28 cellular contexts compared by ENCODE assay signal in genomic region chr3:168431436-168431835, GRCh38.
"Had no signal": no experiment of that assay in that cellular context is flagged by ENCODE, and none has a peak within 500 bp of the region (broad histone marks: within the 10 kb centered on the region; RNA-seq: fewer than 3 reads in every experiment).

No MANE protein-coding gene starts in this region.

- H2AFZ ChIP-seq: PC-9 had no signal

- H3K4me2 ChIP-seq: PC-9 had no signal

- ATAC-seq: activated CD8-positive, alpha-beta T cell treated with anti-CD3 and anti-CD28 coated beads for 36 hours; activated T-cell treated with anti-CD3 and anti-CD28 coated beads, Interleukin-2, amount 50 U/mL, for 72 hours; activated T-helper 17 cell treated with anti-CD3 and anti-CD28 coated beads, Interleukin-2, amount 50 U/mL, for 72 hours; Right ventricle myocardium inferior had no signal

- H3K27me3 Mint-ChIP-seq: activated CD4-positive, alpha-beta T cell treated with anti-CD3 and anti-CD28 coated beads, Interleukin-2, amount 10 ng/mL, durations not matched to agents 24 days and 14 days; activated CD8-positive, alpha-beta T cell treated with anti-CD3 and anti-CD28 coated beads for 36 hours; activated naive CD8-positive, alpha-beta T cell treated with anti-CD3 and anti-CD28 coated beads for 36 hours; activated T-helper 17 cell treated with anti-CD3 and anti-CD28 coated beads, Interleukin-2, amount 50 U/mL, for 72 hours had no signal

- H3K4me3 ChIP-seq: breast epithelium, PC-9 had no signal

- H3K36me3 Mint-ChIP-seq: activated naive CD8-positive, alpha-beta T cell treated with anti-CD3 and anti-CD28 coated beads for 36 hours had no signal

- H3K9me3 ChIP-seq: breast epithelium had no signal

- H3K27me3 ChIP-seq: breast epithelium had no signal

- H3K36me3 ChIP-seq: breast epithelium had no signal

- H3K27ac ChIP-seq: breast epithelium, PC-9, RWPE1 had no signal

- H3K4me1 Mint-ChIP-seq: activated CD4-positive, alpha-beta T cell treated with anti-CD3 and anti-CD28 coated beads, Interleukin-2, amount 10 ng/mL, durations not matched to agents 24 days and 14 days; activated naive CD8-positive, alpha-beta T cell treated with anti-CD3 and anti-CD28 coated beads for 36 hours; activated T-helper 17 cell treated with anti-CD3 and anti-CD28 coated beads, Interleukin-2, amount 50 U/mL, for 72 hours had no signal

- H3K4me1 ChIP-seq: breast epithelium had no signal

- DNase-seq: activated CD4-positive, alpha-beta T cell treated with anti-CD3 and anti-CD28 coated beads, Interleukin-2, amount 10 ng/mL, durations not matched to agents 24 days and 14 days; activated CD4-positive, alpha-beta T cell treated with anti-CD3 and anti-CD28 coated beads, Interleukin-2, amount 50 U/mL, for 4 hours; activated CD8-positive, alpha-beta T cell treated with anti-CD3 and anti-CD28 coated beads for 36 hours; activated effector memory CD4-positive, alpha-beta T cell treated with anti-CD3 and anti-CD28 coated beads, Interleukin-2, amount 50 U/mL, for 16 hours; activated naive CD4-positive, alpha-beta T cell; activated naive CD4-positive, alpha-beta T cell treated with anti-CD3 and anti-CD28 coated beads, Interleukin-2, amount 50 U/mL, for 16 hours; activated naive CD8-positive, alpha-beta T cell treated with anti-CD3 and anti-CD28 coated beads for 36 hours; activated T-cell treated with anti-CD3 and anti-CD28 coated beads, Interleukin-2, amount 50 U/mL, for 1 hour; activated T-cell treated with anti-CD3 and anti-CD28 coated beads, Interleukin-2, amount 50 U/mL, for 72 hours; amygdala; NCI-H1048; NCI-H1105 treated with DMSO at 0.1 percent for 48 hours; NCI-H1436; NCI-H1694; NCI-H2029; NCI-H2171; NCI-H510A; NCI-H526; NCI-H748 treated with DMSO at 0.1 percent for 48 hours; NK-92 treated with Interleukin-12 subunit alpha and Interleukin-12 subunit beta, amount 100 ng/mL, for 24 hours; PC-9; SIG-M5 had no signal

- H3K9me3 Mint-ChIP-seq: activated CD4-positive, alpha-beta T cell treated with anti-CD3 and anti-CD28 coated beads, Interleukin-2, amount 10 ng/mL, durations not matched to agents 24 days and 14 days; activated CD8-positive, alpha-beta T cell treated with anti-CD3 and anti-CD28 coated beads for 36 hours; activated naive CD8-positive, alpha-beta T cell treated with anti-CD3 and anti-CD28 coated beads for 36 hours; T-helper 1 cell treated with Interleukin-12 subunit alpha and Interleukin-12 subunit beta and Interleukin-4 antibody, amounts not matched to agents 30 μg/mL and 1 μg/mL, for 36 hours had no signal

- H3K27ac Mint-ChIP-seq: activated CD4-positive, alpha-beta T cell treated with anti-CD3 and anti-CD28 coated beads, Interleukin-2, amount 10 ng/mL, durations not matched to agents 24 days and 14 days; activated CD8-positive, alpha-beta T cell treated with anti-CD3 and anti-CD28 coated beads for 36 hours; activated naive CD8-positive, alpha-beta T cell treated with anti-CD3 and anti-CD28 coated beads for 36 hours; activated T-cell treated with anti-CD3 and anti-CD28 coated beads, Interleukin-2, amount 50 U/mL, for 72 hours; activated T-helper 17 cell treated with anti-CD3 and anti-CD28 coated beads, Interleukin-2, amount 50 U/mL, for 72 hours; T-helper 1 cell treated with Interleukin-12 subunit alpha and Interleukin-12 subunit beta and Interleukin-4 antibody, amounts not matched to agents 30 μg/mL and 1 μg/mL, for 36 hours; T-helper 2 cell treated with Interferon-gamma antibody and Interleukin-4, amounts not matched to agents 5 μg/mL and 100 μg/mL, for 36 hours had no signal

- H3K4me3 Mint-ChIP-seq: activated CD4-positive, alpha-beta T cell treated with anti-CD3 and anti-CD28 coated beads, Interleukin-2, amount 10 ng/mL, durations not matched to agents 24 days and 14 days; activated CD8-positive, alpha-beta T cell treated with anti-CD3 and anti-CD28 coated beads for 36 hours; activated naive CD8-positive, alpha-beta T cell treated with anti-CD3 and anti-CD28 coated beads for 36 hours; activated T-cell treated with anti-CD3 and anti-CD28 coated beads, Interleukin-2, amount 50 U/mL, for 72 hours; activated T-helper 17 cell treated with anti-CD3 and anti-CD28 coated beads, Interleukin-2, amount 50 U/mL, for 72 hours; T-helper 1 cell treated with Interleukin-12 subunit alpha and Interleukin-12 subunit beta and Interleukin-4 antibody, amounts not matched to agents 30 μg/mL and 1 μg/mL, for 36 hours; T-helper 2 cell treated with Interferon-gamma antibody and Interleukin-4, amounts not matched to agents 5 μg/mL and 100 μg/mL, for 36 hours had no signal
